ENCODE assay signal across 13 cellular contexts in the genomic region with DNA sequence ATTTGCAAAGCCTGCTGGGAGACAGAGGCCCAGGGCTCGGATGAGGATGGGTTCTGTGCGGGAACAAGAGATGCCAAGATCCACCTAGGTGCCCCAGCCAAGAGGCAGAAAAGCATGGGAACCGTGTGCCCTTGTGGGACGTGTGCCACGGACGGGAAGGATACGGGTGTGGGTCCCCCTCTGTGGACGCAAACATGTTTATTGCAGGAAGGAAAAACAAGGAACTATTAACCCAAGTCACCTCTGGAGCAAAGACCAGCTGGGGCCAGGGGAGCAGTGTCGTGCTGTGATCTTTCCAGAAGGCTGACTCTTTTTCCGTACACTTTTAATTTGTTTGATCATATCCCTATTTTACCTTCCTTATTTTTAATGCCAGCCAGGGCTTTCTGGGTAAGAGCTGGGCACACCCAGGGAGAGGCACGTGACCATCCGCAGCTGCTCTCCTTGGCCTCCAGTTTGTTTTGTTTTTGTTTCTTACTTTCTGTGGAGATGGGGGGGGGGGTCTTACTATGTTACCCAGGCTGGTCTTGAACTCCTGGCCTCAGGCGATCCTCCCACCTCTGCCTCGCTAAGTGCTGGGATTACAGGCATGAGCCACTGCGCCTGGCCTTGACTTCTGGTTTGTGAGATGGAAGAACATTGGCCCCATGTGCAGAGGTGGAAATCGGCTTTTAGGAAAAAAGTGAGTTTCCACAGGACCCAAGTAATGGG. TPM values are rescaled to one million over a fixed set of nuclear protein-coding genes. Genes with fewer than 3 reads are reported as not detected.
DNase-seq lines count a peak whose midpoint lies in the region; ATAC-seq and TF ChIP-seq lines count a peak whose summit lies in the region.
"Had no signal": no experiment of that assay in that cellular context is flagged by ENCODE, and none has a peak within 500 bp of the region (broad histone marks: within the 10 kb centered on the region; RNA-seq: fewer than 3 reads in every experiment).

No MANE protein-coding gene starts in this region.

- no peaks in the 10 kb centered on the region for H3K36me3 ChIP-seq in duodenal mucosa (ENCODE audit: control insufficient read depth in 1 of 2, insufficient read depth in 2 of 2, low read length in 2 of 2)
- H3K36me3 ChIP-seq in mucosa of rectum (ENCODE audit: control insufficient read depth in 2 of 2, insufficient read depth in 2 of 2, low read length in 2 of 2), result no peaks in the 10 kb centered on the region
- no peaks in the 10 kb centered on the region for H3K36me3 ChIP-seq in testis (ENCODE audit: low read depth, missing control alignments)

- intact Hi-C loops in testis (cut with DNase I; ENCODE audit: low total_unique reads), result no loop called here

- H3K27me3 ChIP-seq in duodenal mucosa (ENCODE audit: control insufficient read depth in 1 of 2, insufficient read depth in 2 of 2, low read length in 2 of 2) (no peaks in the 10 kb centered on the region), mucosa of rectum (ENCODE audit: control insufficient read depth in 2 of 2, insufficient read depth in 2 of 2, low read length in 2 of 2) (no peaks in the 10 kb centered on the region), testis (no peaks in the 10 kb centered on the region)

- WGBS in testis, 2 donors, result 63 to 64% methylated on average over 16 of the region's 16 CpGs

- H3K27ac ChIP-seq in RWPE1 (peak overlapping the region; percentile 45), duodenal mucosa (ENCODE audit: low read depth, low read length) (peak overlapping the region; percentile 46), mucosa of rectum (ENCODE audit: low read depth in 2 of 2, low read length in 2 of 2) (peak overlapping the region; percentile 77 to 81), testis (peak overlapping the region; percentile 48 to 50)

- POLR2A ChIA-PET in RWPE1 (lab: Yijun Ruan, JAX; ENCODE audit: low non-redundant PET), result no interaction called here

- H3K9ac ChIP-seq in duodenal mucosa (ENCODE audit: low read depth in 1 of 2, low read length in 2 of 2) (peak overlapping the region; percentile 19 to 38), mucosa of rectum (ENCODE audit: low read depth in 1 of 2, low read length in 2 of 2) (peak overlapping the region; percentile 24 to 60)

- ATAC-seq in HG03135 (IDR thresholded peaks at IDR 0.05; ENCODE audit: unreplicated experiment), result no peak
- no peak for ATAC-seq in GM21423 (IDR thresholded peaks at IDR 0.05; ENCODE audit: unreplicated experiment)
- ATAC-seq: HCT116 had no signal

- H3K4me3 ChIP-seq in duodenal mucosa (ENCODE audit: low read depth in 1 of 2, low read length in 2 of 2) (no peak overlapping the region), mucosa of rectum (ENCODE audit: low read length in 2 of 2) (no peak overlapping the region), testis (no peak overlapping the region)

- CTCF ChIA-PET in RWPE1 (lab: Yijun Ruan, JAX), result interaction anchor here (0.6 kb wide), 1 partner anchor 341 kb away, joined by 3 read pairs; no protein-coding TSS in a partner anchor

- TF ChIP-seq POLR2A in testis (IDR thresholded peaks at IDR 0.05), result no peak

- H3K4me1 ChIP-seq in duodenal mucosa (ENCODE audit: control insufficient read depth in 1 of 2, insufficient read depth in 2 of 2, low read length in 2 of 2), result peaks cover 26 to 30% of the 10 kb centered on the region in 2 donors
- peaks cover 24 to 25% of the 10 kb centered on the region in 2 donors for H3K4me1 ChIP-seq in mucosa of rectum (ENCODE audit: control insufficient read depth in 2 of 2, insufficient read depth in 2 of 2, low read length in 2 of 2)
- H3K4me1 ChIP-seq in testis, result peaks cover 37% of the 10 kb centered on the region

- no peaks in the 10 kb centered on the region for H3K9me3 ChIP-seq in duodenal mucosa (ENCODE audit: control insufficient read depth in 1 of 2, low read length in 2 of 2)
- H3K9me3 ChIP-seq in mucosa of rectum (ENCODE audit: control insufficient read depth in 2 of 2, low read length in 2 of 2), result no peaks in the 10 kb centered on the region
- H3K9me3 ChIP-seq in testis, result no peaks in the 10 kb centered on the region

- TF ChIP-seq CTCF in RWPE1 (conservative IDR thresholded peaks at IDR 0.05; ENCODE audit: low read depth) (no peak), testis (IDR thresholded peaks at IDR 0.05) (no peak)

- DNase-seq in RWPE1 (ENCODE audit: low spot score) (no peak), testis (no peak), NCI-H2227 (lab: John Stamatoyannopoulos, UW; ENCODE audit: unreplicated experiment) (no peak)
- DNase-seq: activated CD8-positive, alpha-beta memory T cell treated with anti-CD3 and anti-CD28 coated beads for 24 hours; GF-D8; NCI-H2029; NCI-H82; stimulated activated CD4-positive, alpha-beta T cell treated with anti-CD3 and anti-CD28 coated beads, Interleukin-1b, Interleukin-23, amount 100 ng/mL, for 48 hours had no signal

RNA-seq across cellular contexts. Expression of gene SCARB1, which starts 20.7 kb away (rescaled TPM):
- 10 to 100 TPM; 46.9 to 73.6 TPM for total RNA-seq in testis
- polyA plus RNA-seq in testis (ENCODE audit: insufficient read depth, low read depth, low replicate concordance), result 116 TPM
